Comparison of ENCODE assay signal across 28 cellular contexts in genomic region chr7:25772802-25773201, GRCh38.
"Had no signal": no experiment of that assay in that cellular context is flagged by ENCODE, and none has a peak within 500 bp of the region (broad histone marks: within the 10 kb centered on the region; RNA-seq: fewer than 3 reads in every experiment).

No MANE protein-coding gene starts in this region.

- H3K4me3 Mint-ChIP-seq: naive thymus-derived CD8-positive, alpha-beta T cell; stimulated activated memory B cell treated with anti-CD40 and anti-IgM and Interleukin-4, amounts not matched to agents 10 μg/mL and 1 μg/mL and 100 μg/mL, for 72 hours; stimulated activated naive CD8-positive, alpha-beta T cell treated with anti-CD3 and anti-CD28 coated beads, Interleukin-15, amount 100 ng/mL, for 72 hours had no signal

- H3K9me3 ChIP-seq: heart right ventricle, lower lobe of right lung, neutrophil, right atrium auricular region, right lobe of liver, thyroid gland, transverse colon, upper lobe of left lung had no signal

- H3K36me3 ChIP-seq: heart right ventricle, lower lobe of right lung, neutrophil, right atrium auricular region, right lobe of liver, thyroid gland, transverse colon, upper lobe of left lung had no signal

- H3K27ac Mint-ChIP-seq: progenitor cell of endocrine pancreas; stimulated activated memory B cell treated with anti-CD40 and anti-IgM and Interleukin-4, amounts not matched to agents 10 μg/mL and 1 μg/mL and 100 μg/mL, for 72 hours; stimulated activated naive CD8-positive, alpha-beta T cell treated with anti-CD3 and anti-CD28 coated beads, Interleukin-15, amount 100 ng/mL, for 72 hours had no signal

- H3K27me3 Mint-ChIP-seq: progenitor cell of endocrine pancreas; stimulated activated naive CD8-positive, alpha-beta T cell treated with anti-CD3 and anti-CD28 coated beads, Interleukin-15, amount 100 ng/mL, for 72 hours had no signal

- DNase-seq: heart right ventricle; kidney glomerular epithelial cell; left cardiac atrium; left ventricle myocardium superior; lower lobe of right lung; mammary epithelial cell; mesenchymal stem cell; naive thymus-derived CD8-positive, alpha-beta T cell; occipital lobe; right lobe of liver; stimulated activated CD4-positive, alpha-beta T cell treated with anti-CD3 and anti-CD28 coated beads, Interleukin-1b, Interleukin-23, amount 100 ng/mL, for 48 hours; stimulated activated CD4-positive, alpha-beta T cell treated with anti-CD3 and anti-CD28 coated beads, Interleukin-2, amount 100 ng/mL, for 48 hours; stimulated activated CD4-positive, alpha-beta T cell treated with anti-CD3 and anti-CD28 coated beads, Interleukin-4, amount 100 ng/mL, for 4 hours; stimulated activated CD8-positive, alpha-beta memory T cell treated with anti-CD3 and anti-CD28 coated beads, Interleukin-4, amount 100 ng/mL, for 48 hours; stimulated activated naive CD4-positive, alpha-beta T cell treated with Interleukin-2 at 50 U/mL for 16 hours; stimulated activated naive CD8-positive, alpha-beta T cell treated with anti-CD3 and anti-CD28 coated beads, Interleukin-15, amount 100 ng/mL, for 72 hours; substantia nigra; thyroid gland; transverse colon; upper lobe of left lung had no signal

- H3K4me1 Mint-ChIP-seq: stimulated activated memory B cell treated with anti-CD40 and anti-IgM and Interleukin-4, amounts not matched to agents 10 μg/mL and 1 μg/mL and 100 μg/mL, for 72 hours; stimulated activated naive CD8-positive, alpha-beta T cell treated with anti-CD3 and anti-CD28 coated beads, Interleukin-15, amount 100 ng/mL, for 72 hours had no signal

- H3K27ac ChIP-seq: heart right ventricle, hepatocyte, lower lobe of right lung, neutrophil, right lobe of liver, thyroid gland, transverse colon, upper lobe of left lung had no signal

- H3K9me3 Mint-ChIP-seq: stimulated activated naive CD8-positive, alpha-beta T cell treated with anti-CD3 and anti-CD28 coated beads, Interleukin-15, amount 100 ng/mL, for 72 hours had no signal

- ATAC-seq: heart right ventricle; left cardiac atrium; left lobe of liver; left ventricle myocardium superior; lower lobe of right lung; naive thymus-derived CD8-positive, alpha-beta T cell; right lobe of liver; stimulated activated memory B cell treated with anti-CD40 and anti-IgM and Interleukin-4, amounts not matched to agents 10 μg/mL and 1 μg/mL and 100 μg/mL, for 72 hours; stimulated activated naive CD8-positive, alpha-beta T cell treated with anti-CD3 and anti-CD28 coated beads, Interleukin-15, amount 100 ng/mL, for 72 hours had no signal

- H3K4me1 ChIP-seq: lower lobe of right lung, right lobe of liver, upper lobe of left lung had no signal

- H3K79me2 ChIP-seq: hepatocyte had no signal

- H3K4me2 ChIP-seq: hepatocyte, smooth muscle cell had no signal

- H2AFZ ChIP-seq: hepatocyte had no signal

- FAIRE-seq: keratinocyte had no signal

- H3K4me3 ChIP-seq: heart right ventricle, hepatocyte, lower lobe of right lung, right atrium auricular region, right lobe of liver, smooth muscle cell, thyroid gland, transverse colon, upper lobe of left lung had no signal

- H3K27me3 ChIP-seq: heart right ventricle, hepatocyte, right atrium auricular region, right lobe of liver, thyroid gland, transverse colon, upper lobe of left lung had no signal

- H3K36me3 Mint-ChIP-seq: stimulated activated memory B cell treated with anti-CD40 and anti-IgM and Interleukin-4, amounts not matched to agents 10 μg/mL and 1 μg/mL and 100 μg/mL, for 72 hours had no signal
